Comparison of ENCODE assay signal across 8 cellular contexts in the genomic region with DNA sequence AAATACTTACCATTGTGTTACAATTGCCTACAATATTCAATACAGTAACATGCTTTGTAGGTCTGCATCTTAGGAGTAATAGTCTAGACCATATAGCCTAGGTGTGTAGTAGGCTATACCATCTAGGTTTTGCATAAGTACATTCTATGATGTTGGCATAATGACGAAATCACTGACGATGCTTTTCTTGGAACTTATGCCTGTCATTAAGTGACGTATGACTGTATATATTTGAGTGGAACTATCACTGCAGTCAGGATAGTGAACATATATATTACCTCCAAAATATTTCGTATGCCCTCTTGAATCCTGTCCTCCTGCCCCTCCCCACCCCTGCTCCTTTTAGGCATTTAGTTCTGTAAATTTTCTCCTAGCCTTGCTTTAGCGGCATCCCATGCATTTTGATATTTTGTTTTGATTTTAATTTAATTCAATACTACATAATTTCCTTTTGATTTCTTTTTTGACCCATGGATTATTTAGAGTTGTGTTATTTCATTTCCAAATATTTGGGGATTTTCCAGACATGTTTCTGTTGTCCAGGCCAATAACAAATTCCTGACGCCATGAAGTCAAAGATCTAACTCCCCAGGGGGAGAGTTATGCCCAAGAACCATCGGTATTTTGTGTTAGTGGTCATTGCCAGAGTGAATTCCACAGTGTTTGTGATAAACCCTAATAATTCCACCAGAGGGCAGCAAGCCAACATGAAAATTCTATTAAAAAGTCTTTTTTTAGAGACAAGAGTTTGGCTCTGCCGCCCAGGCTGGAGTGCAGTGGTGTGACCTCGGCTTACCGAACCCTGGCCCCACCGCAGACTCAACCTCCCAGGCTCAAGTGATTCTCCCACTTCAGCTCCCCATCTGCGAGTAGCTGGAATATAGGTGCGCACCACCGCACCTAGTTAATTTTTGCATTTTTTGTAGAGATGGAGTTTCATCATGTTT. TPM values are rescaled to one million over a fixed set of nuclear protein-coding genes. Genes with fewer than 3 reads are reported as not detected.
DNase-seq lines count a peak whose midpoint lies in the region; ATAC-seq, FAIRE-seq and TF ChIP-seq lines count a peak whose summit lies in the region.

No MANE protein-coding gene starts in this region.

- peaks cover 33% of the 10 kb centered on the region for H3K36me3 Mint-ChIP-seq in T-cell

- H3K9me3 Mint-ChIP-seq in T-cell = peaks cover 0 to 5% (median 0%) of the 10 kb centered on the region in 3 donors

- peak overlapping the region; percentile 89 to 97 (median 94) for H3K4me3 Mint-ChIP-seq in T-cell

- POLR2A ChIA-PET in T-cell (lab: Charles Lee) = interaction anchor here in 1 of 2 donors (1.0 to 1.1 kb wide), 2 partner anchors 25 to 26 kb away, joined by 6 to 8 read pairs; a partner anchor contains a TSS

- H4K20me1 ChIP-seq in MM.1S (ENCODE audit: insufficient read depth, low read length) = no peaks in the 10 kb centered on the region

- H2AFZ ChIP-seq in MM.1S (ENCODE audit: low read length) = no peak overlapping the region

- H3K79me2 ChIP-seq in MM.1S (ENCODE audit: low read length) = peaks cover 82% of the 10 kb centered on the region

- H3K9ac ChIP-seq in MM.1S (ENCODE audit: low read length) = peak overlapping the region; percentile 97

- peaks cover 28% of the 10 kb centered on the region for H3K4me1 ChIP-seq in MM.1S (ENCODE audit: low read length)

- H3K27me3 Mint-ChIP-seq in T-cell = no peaks in the 10 kb centered on the region

- no peaks in the 10 kb centered on the region for H3K9me3 ChIP-seq in MM.1S (replicated peaks; ENCODE audit: insufficient read depth, low read length)

- ATAC-seq in T-cell (replicated peaks in 1 of 4) = peak in 3 of 4 experiments; percentile 7 to 18 (median 17)
- ATAC-seq in HG03520 (IDR thresholded peaks at IDR 0.05; ENCODE audit: unreplicated experiment) = no peak

- H3K27me3 ChIP-seq in MM.1S (replicated peaks; ENCODE audit: insufficient read depth, low read length) (no peaks in the 10 kb centered on the region), bronchial epithelial cell (ENCODE audit: control insufficient read depth, insufficient read depth, low read length) (no peaks in the 10 kb centered on the region)

- H3K9me2 ChIP-seq in MM.1S (replicated peaks; ENCODE audit: insufficient read depth, low read length) = no peaks in the 10 kb centered on the region

- DNase-seq in NCI-H1092 treated with DMSO at 0.1 percent for 48 hours (lab: John Stamatoyannopoulos, UW) (peak; percentile 17), NCI-H1092 (lab: John Stamatoyannopoulos, UW) (no peak), MM.1S (peak; percentile 80), T-cell (peak in 26 of 34 experiments; percentile 25 to 68 (median 40)), bronchial epithelial cell (ENCODE audit: low read depth) (peak; percentile 49), kidney tubule cell (ENCODE audit: low spot score) (peak; percentile 80)
- DNase-seq in stimulated activated CD4-positive, alpha-beta T cell treated with anti-CD3 and anti-CD28 coated beads, Interleukin-4, amount 100 ng/mL, for 24 hours = peak; percentile 56

- peaks cover 55 to 64% (median 63%) of the 10 kb centered on the region in 3 donors for H3K4me1 Mint-ChIP-seq in T-cell

- peak overlapping the region; percentile 96 to 98 for H3K27ac Mint-ChIP-seq in T-cell

- peak overlapping the region; percentile 81 for H3K4me2 ChIP-seq in MM.1S (ENCODE audit: low read depth, low read length)

- FAIRE-seq in bronchial epithelial cell (lab: Jason Lieb, UNC) = no peak

- CTCF ChIA-PET in T-cell (lab: Charles Lee) = interaction anchor here (0.6 to 1.7 kb wide), 17 partner anchors 15 to 608 kb away, joined by 3 to 10 read pairs (median 6); a partner anchor contains a TSS

- H3F3A ChIP-seq in MM.1S (ENCODE audit: insufficient read depth, low read length) = peaks cover 21% of the 10 kb centered on the region

- peak; percentile 67 for TF ChIP-seq CTCF in MM.1S (IDR thresholded peaks at IDR 0.05; ENCODE audit: low read length)
- TF ChIP-seq CTCF in bronchial epithelial cell (IDR thresholded peaks at IDR 0.05; ENCODE audit: insufficient read depth, low read length, severe bottlenecking) = peak; percentile 56

- H3K4me3 ChIP-seq in MM.1S (ENCODE audit: low read length) (peak overlapping the region; percentile 89), bronchial epithelial cell (ENCODE audit: low read depth, low read length) (no peak overlapping the region)

- H3K27ac ChIP-seq in MM.1S (ENCODE audit: low read length) = peak overlapping the region; percentile 94; the same call in 1 of the 2 replicates

- H3K36me3 ChIP-seq in MM.1S (replicated peaks; ENCODE audit: insufficient read depth, low read length) (peaks cover 19% of the 10 kb centered on the region), bronchial epithelial cell (ENCODE audit: control insufficient read depth, insufficient read depth, low read length) (no peaks in the 10 kb centered on the region)

RNA-seq across cellular contexts. Expression of a gene that starts 24.2 kb away (rescaled TPM):
- total RNA-seq in T-cell (100 to 1,000 TPM; 116 to 306 (median 255) TPM), bronchial epithelial cell (20.9 and 27.6 TPM in 2 replicates)

RNA-seq across cellular contexts. Expression of a gene that starts 53.2 kb away (rescaled TPM):
- total RNA-seq in T-cell = 10 to 100 TPM; 23.3 to 46.4 (median 29.2) TPM
- 2.6 and 5.1 TPM in 2 replicates for total RNA-seq in bronchial epithelial cell
